Comparison of ENCODE assay signal across 1 cellular context in the genomic region with DNA sequence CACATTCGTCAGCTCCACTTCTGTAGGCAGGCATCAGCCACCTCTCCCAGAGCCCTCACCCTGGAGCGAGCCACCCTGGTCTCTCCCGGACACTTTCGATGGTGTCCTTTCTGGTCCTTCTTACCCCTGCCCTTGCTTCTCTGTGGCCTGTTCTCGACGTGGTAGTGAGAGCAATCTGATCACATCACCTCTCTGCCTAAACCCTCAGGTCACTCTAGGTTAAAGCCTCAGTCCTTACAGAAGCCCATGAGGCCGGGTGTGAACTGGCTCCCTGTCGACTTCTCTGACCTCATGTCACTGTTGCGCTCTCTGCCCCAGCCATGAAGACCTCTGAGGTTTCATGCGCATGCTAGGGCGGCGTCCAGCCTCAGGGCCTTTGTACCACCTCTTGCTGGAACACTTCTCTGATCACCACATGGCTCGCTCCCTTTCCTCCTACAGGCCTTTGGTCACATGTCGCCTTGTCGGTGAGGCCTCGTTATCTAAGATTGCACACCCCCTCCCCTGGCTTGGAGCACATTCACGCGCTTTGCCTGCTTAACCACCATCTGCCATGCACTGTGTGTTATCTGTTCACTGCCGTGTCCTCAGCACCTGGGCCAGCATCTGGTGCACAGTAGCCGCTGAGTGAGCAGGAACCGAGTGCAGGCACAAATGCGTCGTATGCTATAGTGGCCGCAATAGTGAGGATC.
A peak's percentile ranks its signal among the peaks of the same experiment; 100 is the strongest.
TF ChIP-seq lines count a peak whose summit lies in the region.

No MANE protein-coding gene starts in this region.

TF ChIP-seq in K562, 482 proteins besides CTCF, POLR2A, EP300 and RAD21 (continued from another document and continues in another):
- TF ChIP-seq CEBPG (CRISPR knock-in tag; IDR thresholded peaks at IDR 0.05) (no peak), CEBPG (tag; conservative IDR thresholded peaks at IDR 0.05 in 1 of 2, IDR thresholded peaks at IDR 0.05 in 1 of 2) (no peak), ZNF695 (CRISPR knock-in tag; IDR thresholded peaks at IDR 0.05) (no peak), NR1H2 (CRISPR knock-in tag; IDR thresholded peaks at IDR 0.05) (no peak), ZC3H8 (IDR thresholded peaks at IDR 0.05) (no peak), ZNF384 (IDR thresholded peaks at IDR 0.05; ENCODE audit: low read depth, low read length) (no peak), SRSF1 (IDR thresholded peaks at IDR 0.05; ENCODE audit: low read depth, low read length) (no peak), TBP (optimal IDR thresholded peaks at IDR 0.05; ENCODE audit: low read depth, low read length) (no peak), JUN (IDR thresholded peaks at IDR 0.05; ENCODE audit: borderline replicate concordance, low read depth, low read length) (no peak; the same call in 1 of the 2 replicates), JUN (CRISPR knock-in tag; IDR thresholded peaks at IDR 0.05; ENCODE audit: borderline replicate concordance) (no peak), NR4A1 (CRISPR knock-in tag; IDR thresholded peaks at IDR 0.05) (no peak), NR4A1 (tag; IDR thresholded peaks at IDR 0.05) (peak; percentile 80; the same call in 1 of the 2 replicates), ATF7 (IDR thresholded peaks at IDR 0.05) (peak; percentile 65), DACH1 (IDR thresholded peaks at IDR 0.05; ENCODE audit: partially characterized antibody) (peak; percentile 52), RB1 (IDR thresholded peaks at IDR 0.05; ENCODE audit: low read depth) (0 out of 2 replicates have a peak, but pooled peaks have one; percentile 23), HDGF (IDR thresholded peaks at IDR 0.05) (no peak), SAP30 (IDR thresholded peaks at IDR 0.05; ENCODE audit: borderline replicate concordance, insufficient read depth, low read depth, low read length, poor library complexity, severe bottlenecking) (no peak), BHLHE40 (IDR thresholded peaks at IDR 0.05; ENCODE audit: low read length) (peak; percentile 87), IRF2 (CRISPR knock-in tag; IDR thresholded peaks at IDR 0.05) (no peak), ZNF408 (CRISPR knock-in tag; IDR thresholded peaks at IDR 0.05; ENCODE audit: low read depth) (no peak), ZNF764 (CRISPR knock-in tag; IDR thresholded peaks at IDR 0.05; ENCODE audit: low read depth) (no peak), TCFL5 (CRISPR knock-in tag; conservative IDR thresholded peaks at IDR 0.05) (no peak), LARP7 (IDR thresholded peaks at IDR 0.05) (no peak), DMBX1 (CRISPR knock-in tag; IDR thresholded peaks at IDR 0.05; ENCODE audit: borderline replicate concordance) (peak; percentile 93; the same call in 1 of the 2 replicates), CBFA2T3 (IDR thresholded peaks at IDR 0.05) (peak; percentile 99), TSC22D4 (tag; IDR thresholded peaks at IDR 0.05) (no peak), POLR2G (IDR thresholded peaks at IDR 0.05; ENCODE audit: low read depth, low read length) (no peak), ZNF699 (CRISPR knock-in tag; IDR thresholded peaks at IDR 0.05; ENCODE audit: insufficient replicate concordance) (no peak), HNRNPH1 (optimal IDR thresholded peaks at IDR 0.05; ENCODE audit: low read depth, low read length) (no peak), HDAC1 (IDR thresholded peaks at IDR 0.05) (peak in 1 of 2 experiments; percentile 65; a peak in 2 of 4 replicates), CREBBP (IDR thresholded peaks at IDR 0.05; ENCODE audit: low read depth, low read length) (no peak), FOSL1 (tag; conservative IDR thresholded peaks at IDR 0.05) (no peak), ZNF316 (IDR thresholded peaks at IDR 0.05) (peak; percentile 53; the same call in 1 of the 2 replicates), TAF15 (IDR thresholded peaks at IDR 0.05; ENCODE audit: low read depth, low read length) (no peak), SMARCA5 (IDR thresholded peaks at IDR 0.05) (peak; percentile 92; the same call in 1 of the 2 replicates), SOX6 (IDR thresholded peaks at IDR 0.05) (peak; percentile 89), RBFOX2 (IDR thresholded peaks at IDR 0.05; ENCODE audit: low read depth, low read length) (peak; percentile 15; the same call in 1 of the 2 replicates), ZNF12 (CRISPR knock-in tag; IDR thresholded peaks at IDR 0.05) (no peak), TOE1 (IDR thresholded peaks at IDR 0.05; ENCODE audit: borderline replicate concordance) (peak; percentile 84; the same call in 1 of the 2 replicates), TOE1 (CRISPR knock-in tag; IDR thresholded peaks at IDR 0.05; ENCODE audit: borderline replicate concordance, low read depth) (peak; percentile 79; the same call in 1 of the 2 replicates)
- TF ChIP-seq, protein P1, sequence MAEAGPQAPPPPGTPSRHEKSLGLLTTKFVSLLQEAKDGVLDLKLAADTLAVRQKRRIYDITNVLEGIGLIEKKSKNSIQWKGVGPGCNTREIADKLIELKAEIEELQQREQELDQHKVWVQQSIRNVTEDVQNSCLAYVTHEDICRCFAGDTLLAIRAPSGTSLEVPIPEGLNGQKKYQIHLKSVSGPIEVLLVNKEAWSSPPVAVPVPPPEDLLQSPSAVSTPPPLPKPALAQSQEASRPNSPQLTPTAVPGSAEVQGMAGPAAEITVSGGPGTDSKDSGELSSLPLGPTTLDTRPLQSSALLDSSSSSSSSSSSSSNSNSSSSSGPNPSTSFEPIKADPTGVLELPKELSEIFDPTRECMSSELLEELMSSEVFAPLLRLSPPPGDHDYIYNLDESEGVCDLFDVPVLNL (CRISPR knock-in tag; IDR thresholded peaks at IDR 0.05; ENCODE audit: low read depth), result no peak
- TF ChIP-seq, protein P2, sequence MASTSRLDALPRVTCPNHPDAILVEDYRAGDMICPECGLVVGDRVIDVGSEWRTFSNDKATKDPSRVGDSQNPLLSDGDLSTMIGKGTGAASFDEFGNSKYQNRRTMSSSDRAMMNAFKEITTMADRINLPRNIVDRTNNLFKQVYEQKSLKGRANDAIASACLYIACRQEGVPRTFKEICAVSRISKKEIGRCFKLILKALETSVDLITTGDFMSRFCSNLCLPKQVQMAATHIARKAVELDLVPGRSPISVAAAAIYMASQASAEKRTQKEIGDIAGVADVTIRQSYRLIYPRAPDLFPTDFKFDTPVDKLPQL (IDR thresholded peaks at IDR 0.05; ENCODE audit: extremely low read depth, insufficient read length), result no peak
- TF ChIP-seq, protein P3, sequence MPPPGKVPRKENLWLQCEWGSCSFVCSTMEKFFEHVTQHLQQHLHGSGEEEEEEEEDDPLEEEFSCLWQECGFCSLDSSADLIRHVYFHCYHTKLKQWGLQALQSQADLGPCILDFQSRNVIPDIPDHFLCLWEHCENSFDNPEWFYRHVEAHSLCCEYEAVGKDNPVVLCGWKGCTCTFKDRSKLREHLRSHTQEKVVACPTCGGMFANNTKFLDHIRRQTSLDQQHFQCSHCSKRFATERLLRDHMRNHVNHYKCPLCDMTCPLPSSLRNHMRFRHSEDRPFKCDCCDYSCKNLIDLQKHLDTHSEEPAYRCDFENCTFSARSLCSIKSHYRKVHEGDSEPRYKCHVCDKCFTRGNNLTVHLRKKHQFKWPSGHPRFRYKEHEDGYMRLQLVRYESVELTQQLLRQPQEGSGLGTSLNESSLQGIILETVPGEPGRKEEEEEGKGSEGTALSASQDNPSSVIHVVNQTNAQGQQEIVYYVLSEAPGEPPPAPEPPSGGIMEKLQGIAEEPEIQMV (tag; conservative IDR thresholded peaks at IDR 0.05; ENCODE audit: low read depth), result no peak
- TF ChIP-seq, protein P4, sequence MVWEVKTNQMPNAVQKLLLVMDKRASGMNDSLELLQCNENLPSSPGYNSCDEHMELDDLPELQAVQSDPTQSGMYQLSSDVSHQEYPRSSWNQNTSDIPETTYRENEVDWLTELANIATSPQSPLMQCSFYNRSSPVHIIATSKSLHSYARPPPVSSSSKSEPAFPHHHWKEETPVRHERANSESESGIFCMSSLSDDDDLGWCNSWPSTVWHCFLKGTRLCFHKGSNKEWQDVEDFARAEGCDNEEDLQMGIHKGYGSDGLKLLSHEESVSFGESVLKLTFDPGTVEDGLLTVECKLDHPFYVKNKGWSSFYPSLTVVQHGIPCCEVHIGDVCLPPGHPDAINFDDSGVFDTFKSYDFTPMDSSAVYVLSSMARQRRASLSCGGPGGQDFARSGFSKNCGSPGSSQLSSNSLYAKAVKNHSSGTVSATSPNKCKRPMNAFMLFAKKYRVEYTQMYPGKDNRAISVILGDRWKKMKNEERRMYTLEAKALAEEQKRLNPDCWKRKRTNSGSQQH (CRISPR knock-in tag; IDR thresholded peaks at IDR 0.05), result no peak
- TF ChIP-seq, protein P5, sequence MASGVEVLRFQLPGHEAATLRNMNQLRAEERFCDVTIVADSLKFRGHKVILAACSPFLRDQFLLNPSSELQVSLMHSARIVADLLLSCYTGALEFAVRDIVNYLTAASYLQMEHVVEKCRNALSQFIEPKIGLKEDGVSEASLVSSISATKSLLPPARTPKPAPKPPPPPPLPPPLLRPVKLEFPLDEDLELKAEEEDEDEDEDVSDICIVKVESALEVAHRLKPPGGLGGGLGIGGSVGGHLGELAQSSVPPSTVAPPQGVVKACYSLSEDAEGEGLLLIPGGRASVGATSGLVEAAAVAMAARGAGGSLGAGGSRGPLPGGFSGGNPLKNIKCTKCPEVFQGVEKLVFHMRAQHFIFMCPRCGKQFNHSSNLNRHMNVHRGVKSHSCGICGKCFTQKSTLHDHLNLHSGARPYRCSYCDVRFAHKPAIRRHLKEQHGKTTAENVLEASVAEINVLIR (CRISPR knock-in tag; IDR thresholded peaks at IDR 0.05), result peak; percentile 12; the same call in 1 of the 2 replicates
- TF ChIP-seq, protein P6, sequence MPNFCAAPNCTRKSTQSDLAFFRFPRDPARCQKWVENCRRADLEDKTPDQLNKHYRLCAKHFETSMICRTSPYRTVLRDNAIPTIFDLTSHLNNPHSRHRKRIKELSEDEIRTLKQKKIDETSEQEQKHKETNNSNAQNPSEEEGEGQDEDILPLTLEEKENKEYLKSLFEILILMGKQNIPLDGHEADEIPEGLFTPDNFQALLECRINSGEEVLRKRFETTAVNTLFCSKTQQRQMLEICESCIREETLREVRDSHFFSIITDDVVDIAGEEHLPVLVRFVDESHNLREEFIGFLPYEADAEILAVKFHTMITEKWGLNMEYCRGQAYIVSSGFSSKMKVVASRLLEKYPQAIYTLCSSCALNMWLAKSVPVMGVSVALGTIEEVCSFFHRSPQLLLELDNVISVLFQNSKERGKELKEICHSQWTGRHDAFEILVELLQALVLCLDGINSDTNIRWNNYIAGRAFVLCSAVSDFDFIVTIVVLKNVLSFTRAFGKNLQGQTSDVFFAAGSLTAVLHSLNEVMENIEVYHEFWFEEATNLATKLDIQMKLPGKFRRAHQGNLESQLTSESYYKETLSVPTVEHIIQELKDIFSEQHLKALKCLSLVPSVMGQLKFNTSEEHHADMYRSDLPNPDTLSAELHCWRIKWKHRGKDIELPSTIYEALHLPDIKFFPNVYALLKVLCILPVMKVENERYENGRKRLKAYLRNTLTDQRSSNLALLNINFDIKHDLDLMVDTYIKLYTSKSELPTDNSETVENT (CRISPR knock-in tag; IDR thresholded peaks at IDR 0.05), result no peak
- TF ChIP-seq, protein P7, sequence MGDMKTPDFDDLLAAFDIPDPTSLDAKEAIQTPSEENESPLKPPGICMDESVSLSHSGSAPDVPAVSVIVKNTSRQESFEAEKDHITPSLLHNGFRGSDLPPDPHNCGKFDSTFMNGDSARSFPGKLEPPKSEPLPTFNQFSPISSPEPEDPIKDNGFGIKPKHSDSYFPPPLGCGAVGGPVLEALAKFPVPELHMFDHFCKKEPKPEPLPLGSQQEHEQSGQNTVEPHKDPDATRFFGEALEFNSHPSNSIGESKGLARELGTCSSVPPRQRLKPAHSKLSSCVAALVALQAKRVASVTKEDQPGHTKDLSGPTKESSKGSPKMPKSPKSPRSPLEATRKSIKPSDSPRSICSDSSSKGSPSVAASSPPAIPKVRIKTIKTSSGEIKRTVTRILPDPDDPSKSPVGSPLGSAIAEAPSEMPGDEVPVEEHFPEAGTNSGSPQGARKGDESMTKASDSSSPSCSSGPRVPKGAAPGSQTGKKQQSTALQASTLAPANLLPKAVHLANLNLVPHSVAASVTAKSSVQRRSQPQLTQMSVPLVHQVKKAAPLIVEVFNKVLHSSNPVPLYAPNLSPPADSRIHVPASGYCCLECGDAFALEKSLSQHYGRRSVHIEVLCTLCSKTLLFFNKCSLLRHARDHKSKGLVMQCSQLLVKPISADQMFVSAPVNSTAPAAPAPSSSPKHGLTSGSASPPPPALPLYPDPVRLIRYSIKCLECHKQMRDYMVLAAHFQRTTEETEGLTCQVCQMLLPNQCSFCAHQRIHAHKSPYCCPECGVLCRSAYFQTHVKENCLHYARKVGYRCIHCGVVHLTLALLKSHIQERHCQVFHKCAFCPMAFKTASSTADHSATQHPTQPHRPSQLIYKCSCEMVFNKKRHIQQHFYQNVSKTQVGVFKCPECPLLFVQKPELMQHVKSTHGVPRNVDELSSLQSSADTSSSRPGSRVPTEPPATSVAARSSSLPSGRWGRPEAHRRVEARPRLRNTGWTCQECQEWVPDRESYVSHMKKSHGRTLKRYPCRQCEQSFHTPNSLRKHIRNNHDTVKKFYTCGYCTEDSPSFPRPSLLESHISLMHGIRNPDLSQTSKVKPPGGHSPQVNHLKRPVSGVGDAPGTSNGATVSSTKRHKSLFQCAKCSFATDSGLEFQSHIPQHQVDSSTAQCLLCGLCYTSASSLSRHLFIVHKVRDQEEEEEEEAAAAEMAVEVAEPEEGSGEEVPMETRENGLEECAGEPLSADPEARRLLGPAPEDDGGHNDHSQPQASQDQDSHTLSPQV (IDR thresholded peaks at IDR 0.05), result peak; percentile 94
- TF ChIP-seq, protein P8, sequence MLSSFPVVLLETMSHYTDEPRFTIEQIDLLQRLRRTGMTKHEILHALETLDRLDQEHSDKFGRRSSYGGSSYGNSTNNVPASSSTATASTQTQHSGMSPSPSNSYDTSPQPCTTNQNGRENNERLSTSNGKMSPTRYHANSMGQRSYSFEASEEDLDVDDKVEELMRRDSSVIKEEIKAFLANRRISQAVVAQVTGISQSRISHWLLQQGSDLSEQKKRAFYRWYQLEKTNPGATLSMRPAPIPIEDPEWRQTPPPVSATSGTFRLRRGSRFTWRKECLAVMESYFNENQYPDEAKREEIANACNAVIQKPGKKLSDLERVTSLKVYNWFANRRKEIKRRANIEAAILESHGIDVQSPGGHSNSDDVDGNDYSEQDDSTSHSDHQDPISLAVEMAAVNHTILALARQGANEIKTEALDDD (IDR thresholded peaks at IDR 0.05), result no peak
